ENCODE assay signal across 12 cellular contexts in genomic region chr4:153494562-153494961, GRCh38. TPM values are rescaled to one million over a fixed set of nuclear protein-coding genes. Genes with fewer than 3 reads are reported as not detected.
DNase-seq lines count a peak whose midpoint lies in the region; ATAC-seq and TF ChIP-seq lines count a peak whose summit lies in the region.
"Had no signal": no experiment of that assay in that cellular context is flagged by ENCODE, and none has a peak within 500 bp of the region (broad histone marks: within the 10 kb centered on the region; RNA-seq: fewer than 3 reads in every experiment).

No MANE protein-coding gene starts in this region.

- H3K36me3 Mint-ChIP-seq in activated CD4-positive, alpha-beta T cell treated with anti-CD3 and anti-CD28 coated beads, Interleukin-2, amount 10 ng/mL, durations not matched to agents 7 days and 5 days (ENCODE audit: low read depth) = peaks cover 38% of the 10 kb centered on the region
- peaks cover 19% of the 10 kb centered on the region for H3K36me3 Mint-ChIP-seq in activated naive CD8-positive, alpha-beta T cell treated with anti-CD3 and anti-CD28 coated beads, Interleukin-2, amount 50 U/mL, for 24 hours (ENCODE audit: low read depth)
- peaks cover 2% of the 10 kb centered on the region for H3K36me3 Mint-ChIP-seq in progenitor cell of endocrine pancreas (ENCODE audit: insufficient read depth)

- H3K27me3 Mint-ChIP-seq in activated CD4-positive, alpha-beta T cell treated with anti-CD3 and anti-CD28 coated beads, Interleukin-2, amount 10 ng/mL, durations not matched to agents 7 days and 5 days = no peaks in the 10 kb centered on the region
- no peaks in the 10 kb centered on the region for H3K27me3 Mint-ChIP-seq in activated naive CD8-positive, alpha-beta T cell treated with anti-CD3 and anti-CD28 coated beads, Interleukin-2, amount 50 U/mL, for 24 hours
- H3K27me3 Mint-ChIP-seq in progenitor cell of endocrine pancreas = no peaks in the 10 kb centered on the region

- no peak overlapping the region for H3K4me3 Mint-ChIP-seq in activated CD4-positive, alpha-beta T cell treated with anti-CD3 and anti-CD28 coated beads, Interleukin-2, amount 10 ng/mL, durations not matched to agents 7 days and 5 days
- peak overlapping the region; percentile 3 for H3K4me3 Mint-ChIP-seq in activated naive CD8-positive, alpha-beta T cell treated with anti-CD3 and anti-CD28 coated beads, Interleukin-2, amount 50 U/mL, for 24 hours
- H3K4me3 Mint-ChIP-seq in progenitor cell of endocrine pancreas (ENCODE audit: low read depth) = no peak overlapping the region

- ATAC-seq in activated naive CD8-positive, alpha-beta T cell treated with anti-CD3 and anti-CD28 coated beads, Interleukin-2, amount 50 U/mL, for 24 hours = no peak
- ATAC-seq: A549, gastrocnemius medialis had no signal

- peak overlapping the region; percentile 63 for H3K27ac Mint-ChIP-seq in activated CD4-positive, alpha-beta T cell treated with anti-CD3 and anti-CD28 coated beads, Interleukin-2, amount 10 ng/mL, durations not matched to agents 7 days and 5 days
- H3K27ac Mint-ChIP-seq in activated naive CD8-positive, alpha-beta T cell treated with anti-CD3 and anti-CD28 coated beads, Interleukin-2, amount 50 U/mL, for 24 hours = peak overlapping the region; percentile 94
- H3K27ac Mint-ChIP-seq in progenitor cell of endocrine pancreas = peak overlapping the region; percentile 71

- peaks cover 89% of the 10 kb centered on the region for H3K4me1 Mint-ChIP-seq in activated CD4-positive, alpha-beta T cell treated with anti-CD3 and anti-CD28 coated beads, Interleukin-2, amount 10 ng/mL, durations not matched to agents 7 days and 5 days
- peaks cover 97% of the 10 kb centered on the region for H3K4me1 Mint-ChIP-seq in activated naive CD8-positive, alpha-beta T cell treated with anti-CD3 and anti-CD28 coated beads, Interleukin-2, amount 50 U/mL, for 24 hours
- H3K4me1 Mint-ChIP-seq in progenitor cell of endocrine pancreas (ENCODE audit: low read depth) = peaks cover 6% of the 10 kb centered on the region

- DNase-seq in activated CD4-positive, alpha-beta T cell treated with anti-CD3 and anti-CD28 coated beads, Interleukin-2, amount 10 ng/mL, durations not matched to agents 7 days and 5 days = no peak
- no peak for DNase-seq in activated CD4-positive, alpha-beta T cell treated with anti-CD3 and anti-CD28 coated beads, Interleukin-2, amount 50 U/mL, for 4 hours
- DNase-seq in NCI-H526 (lab: John Stamatoyannopoulos, UW) (peak; percentile 34 to 64), progenitor cell of endocrine pancreas (ENCODE audit: low spot score, unreplicated experiment) (no peak), HT-29 (ENCODE audit: low spot score) (no peak), iPS-NIHi7 (ENCODE audit: extremely low spot score) (no peak), hippocampal formation (lab: John Stamatoyannopoulos, UW) (no peak)
- no peak for DNase-seq in activated naive CD8-positive, alpha-beta T cell treated with anti-CD3 and anti-CD28 coated beads, Interleukin-2, amount 50 U/mL, for 24 hours
- DNase-seq: caudate nucleus, gastrocnemius medialis, NCI-H1105 had no signal

- CTCF ChIA-PET in activated CD4-positive, alpha-beta T cell treated with anti-CD3 and anti-CD28 coated beads, Interleukin-2, amount 10 ng/mL, durations not matched to agents 7 days and 5 days (lab: Charles Lee) = interaction anchor here (0.8 to 2.8 kb wide), 4 partner anchors 15 to 56 kb away, joined by 3 to 12 read pairs (median 6); no protein-coding TSS in a partner anchor

- POLR2A ChIA-PET in activated CD4-positive, alpha-beta T cell treated with anti-CD3 and anti-CD28 coated beads, Interleukin-2, amount 10 ng/mL, durations not matched to agents 7 days and 5 days (lab: Charles Lee) = no interaction called here

- H3K9me3 Mint-ChIP-seq in activated CD4-positive, alpha-beta T cell treated with anti-CD3 and anti-CD28 coated beads, Interleukin-2, amount 10 ng/mL, durations not matched to agents 7 days and 5 days = peaks cover under 1% of the 10 kb centered on the region
- H3K9me3 Mint-ChIP-seq in activated naive CD8-positive, alpha-beta T cell treated with anti-CD3 and anti-CD28 coated beads, Interleukin-2, amount 50 U/mL, for 24 hours = no peaks in the 10 kb centered on the region
- peaks cover 3% of the 10 kb centered on the region for H3K9me3 Mint-ChIP-seq in progenitor cell of endocrine pancreas (ENCODE audit: low read depth)

- TF ChIP-seq CTCF in progenitor cell of endocrine pancreas (IDR thresholded peaks at IDR 0.05; ENCODE audit: unreplicated experiment) = no peak

RNA-seq across cellular contexts. Expression of gene TMEM131L, which starts 28.4 kb away (rescaled TPM):
- 10 to 100 TPM; 49.3 to 56.0 TPM for total RNA-seq in activated CD4-positive, alpha-beta T cell treated with anti-CD3 and anti-CD28 coated beads, Interleukin-2, amount 10 ng/mL, durations not matched to agents 7 days and 5 days
- total RNA-seq in progenitor cell of endocrine pancreas = 18.1 and 18.9 TPM in 2 replicates
- 4.6 and 6.3 TPM in 2 replicates for total RNA-seq in HT-29 (2014; rRNA removed; shearing (Covaris generic))

Comparison
In these comparisons a context has a peak if more than half of its experiments do, and no peak if none do; other contexts are left out.
1. DNase-seq: peak in NCI-H526 (2 of 2); none in activated CD4-positive, alpha-beta T cell treated with anti-CD3 and anti-CD28 coated beads, Interleukin-2, amount 10 ng/mL, durations not matched to agents 7 days and 5 days (single experiment), activated CD4-positive, alpha-beta T cell treated with anti-CD3 and anti-CD28 coated beads, Interleukin-2, amount 50 U/mL, for 4 hours (0 of 2), activated naive CD8-positive, alpha-beta T cell treated with anti-CD3 and anti-CD28 coated beads, Interleukin-2, amount 50 U/mL, for 24 hours (single experiment), progenitor cell of endocrine pancreas (single experiment), HT-29 (single experiment), iPS-NIHi7 (single experiment) and hippocampal formation (0 of 2).
2. Peak in every context shown above with its lines, with median percentiles within 50 percentile points of each other: H3K27ac Mint-ChIP-seq.